Comparison of ENCODE assay signal across 8 cellular contexts in genomic region chr1:83882906-83883305, GRCh38.
A peak's percentile ranks its signal among the peaks of the same experiment; 100 is the strongest.
DNase-seq lines count a peak whose midpoint lies in the region; ATAC-seq and TF ChIP-seq lines count a peak whose summit lies in the region.

No MANE protein-coding gene starts in this region.

- H3K36me3 Mint-ChIP-seq in WTC11, result 0 out of 2 replicates have a peak, but pooled peaks cover 2% of the 10 kb centered on the region
- no peaks in the 10 kb centered on the region for H3K36me3 Mint-ChIP-seq in activated naive CD4-positive, alpha-beta T cell treated with anti-CD3 and anti-CD28 coated beads, Interleukin-2, amount 50 U/mL, for 72 hours

- no peaks in the 10 kb centered on the region for H3K36me3 ChIP-seq in mucosa of descending colon (ENCODE audit: low read depth)

- POLR2A ChIA-PET in WTC11 (lab: Charles Lee), result no interaction called here

- peak; percentile 6 for DNase-seq in GM10266 (ENCODE audit: extremely low spot score)
- peak; percentile 83 for DNase-seq in M059J (ENCODE audit: low read depth)
- peak; percentile 16 for DNase-seq in WTC11 (ENCODE audit: low spot score)
- peak in 2 of 3 donors; percentile 24 to 41 for DNase-seq in mucosa of descending colon
- DNase-seq in activated naive CD4-positive, alpha-beta T cell treated with anti-CD3 and anti-CD28 coated beads, Interleukin-2, amount 50 U/mL, for 72 hours (ENCODE audit: low spot score in 2 of 2), result no peak
- no peak for DNase-seq in activated CD8-positive, alpha-beta memory T cell treated with anti-CD3 and anti-CD28 coated beads, Interleukin-2, amount 50 U/mL, for 4 hours
- DNase-seq in activated T-cell treated with anti-CD3 and anti-CD28 coated beads, Interleukin-2, amount 50 U/mL, for 48 hours, result no peak

- H3K4me1 ChIP-seq in mucosa of descending colon (ENCODE audit: low read depth), result no peaks in the 10 kb centered on the region

- H3K9me3 Mint-ChIP-seq in WTC11, result 0 out of 2 replicates have a peak, but pooled peaks cover 5% of the 10 kb centered on the region
- no peaks in the 10 kb centered on the region for H3K9me3 Mint-ChIP-seq in activated naive CD4-positive, alpha-beta T cell treated with anti-CD3 and anti-CD28 coated beads, Interleukin-2, amount 50 U/mL, for 72 hours

- no peak overlapping the region for H3K27ac Mint-ChIP-seq in WTC11
- H3K27ac Mint-ChIP-seq in activated naive CD4-positive, alpha-beta T cell treated with anti-CD3 and anti-CD28 coated beads, Interleukin-2, amount 50 U/mL, for 72 hours, result no peak overlapping the region

- TF ChIP-seq CTCF in GM10266 (IDR thresholded peaks at IDR 0.05; ENCODE audit: control insufficient read depth, insufficient read depth, low read depth, missing control alignments) (no peak), WTC11 (IDR thresholded peaks at IDR 0.05) (no peak), mucosa of descending colon (IDR thresholded peaks at IDR 0.05) (no peak)

- H3K27me3 Mint-ChIP-seq in WTC11 (ENCODE audit: low read depth), result no peaks in the 10 kb centered on the region

- intact Hi-C loops in mucosa of descending colon (cut with DNase I, micrococcal nuclease), result no loop called here

- H3K4me1 Mint-ChIP-seq in WTC11, result no peaks in the 10 kb centered on the region

- no peak overlapping the region for H3K4me3 Mint-ChIP-seq in WTC11

- ATAC-seq in WTC11, result peak; percentile 71
- ATAC-seq in mucosa of descending colon, result peak; percentile 92
- no peak for ATAC-seq in activated naive CD4-positive, alpha-beta T cell treated with anti-CD3 and anti-CD28 coated beads, Interleukin-2, amount 50 U/mL, for 72 hours
- ATAC-seq in GM21528 (IDR thresholded peaks at IDR 0.05; ENCODE audit: low FRiP score, unreplicated experiment), result no peak

- H3K9me3 ChIP-seq in mucosa of descending colon, result no peaks in the 10 kb centered on the region

- CTCF ChIA-PET in WTC11 (lab: Charles Lee), result interaction anchor here (0.5 to 1.2 kb wide), 4 partner anchors 22 to 550 kb away, joined by 3 to 4 read pairs (median 3); no protein-coding TSS in a partner anchor

- no peak overlapping the region for H3K4me3 ChIP-seq in mucosa of descending colon

TF ChIP-seq in WTC11, 78 proteins besides CTCF, POLR2A, EP300 and RAD21:
- TF ChIP-seq ZNF138 (CRISPR knock-in tag; conservative IDR thresholded peaks at IDR 0.05) (no peak), GTF2I (CRISPR knock-in tag; conservative IDR thresholded peaks at IDR 0.05) (no peak), ZNF425 (CRISPR knock-in tag; conservative IDR thresholded peaks at IDR 0.05) (no peak), KAT7 (CRISPR knock-in tag; IDR thresholded peaks at IDR 0.05; ENCODE audit: borderline replicate concordance) (no peak), NFYB (CRISPR knock-in tag; conservative IDR thresholded peaks at IDR 0.05; ENCODE audit: low read depth) (no peak), E2F5 (CRISPR knock-in tag; IDR thresholded peaks at IDR 0.05) (no peak), ZNF317 (CRISPR knock-in tag; IDR thresholded peaks at IDR 0.05; ENCODE audit: borderline replicate concordance, low read depth) (no peak), ZNF396 (CRISPR knock-in tag; IDR thresholded peaks at IDR 0.05; ENCODE audit: borderline replicate concordance) (no peak), ZBTB21 (CRISPR knock-in tag; IDR thresholded peaks at IDR 0.05; ENCODE audit: borderline replicate concordance) (no peak), PRDM15 (CRISPR knock-in tag; IDR thresholded peaks at IDR 0.05) (no peak), ZNF671 (CRISPR knock-in tag; IDR thresholded peaks at IDR 0.05) (no peak), PRRX2 (CRISPR knock-in tag; IDR thresholded peaks at IDR 0.05) (no peak), CDX4 (CRISPR knock-in tag; IDR thresholded peaks at IDR 0.05; ENCODE audit: borderline replicate concordance) (no peak), HMGXB4 (CRISPR knock-in tag; IDR thresholded peaks at IDR 0.05) (no peak)

Comparison
In these comparisons a context has a peak if more than half of its experiments do, and no peak if none do; other contexts are left out.
1. DNase-seq: peak in GM10266 (single experiment), M059J (single experiment), WTC11 (single experiment) and mucosa of descending colon (2 of 3); none in activated naive CD4-positive, alpha-beta T cell treated with anti-CD3 and anti-CD28 coated beads, Interleukin-2, amount 50 U/mL, for 72 hours (0 of 2), activated CD8-positive, alpha-beta memory T cell treated with anti-CD3 and anti-CD28 coated beads, Interleukin-2, amount 50 U/mL, for 4 hours (single experiment) and activated T-cell treated with anti-CD3 and anti-CD28 coated beads, Interleukin-2, amount 50 U/mL, for 48 hours (0 of 2).
2. ATAC-seq: peak in WTC11 (single experiment) and mucosa of descending colon (single experiment); none in activated naive CD4-positive, alpha-beta T cell treated with anti-CD3 and anti-CD28 coated beads, Interleukin-2, amount 50 U/mL, for 72 hours (0 of 2) and GM21528 (single experiment).